In the genomic region with DNA sequence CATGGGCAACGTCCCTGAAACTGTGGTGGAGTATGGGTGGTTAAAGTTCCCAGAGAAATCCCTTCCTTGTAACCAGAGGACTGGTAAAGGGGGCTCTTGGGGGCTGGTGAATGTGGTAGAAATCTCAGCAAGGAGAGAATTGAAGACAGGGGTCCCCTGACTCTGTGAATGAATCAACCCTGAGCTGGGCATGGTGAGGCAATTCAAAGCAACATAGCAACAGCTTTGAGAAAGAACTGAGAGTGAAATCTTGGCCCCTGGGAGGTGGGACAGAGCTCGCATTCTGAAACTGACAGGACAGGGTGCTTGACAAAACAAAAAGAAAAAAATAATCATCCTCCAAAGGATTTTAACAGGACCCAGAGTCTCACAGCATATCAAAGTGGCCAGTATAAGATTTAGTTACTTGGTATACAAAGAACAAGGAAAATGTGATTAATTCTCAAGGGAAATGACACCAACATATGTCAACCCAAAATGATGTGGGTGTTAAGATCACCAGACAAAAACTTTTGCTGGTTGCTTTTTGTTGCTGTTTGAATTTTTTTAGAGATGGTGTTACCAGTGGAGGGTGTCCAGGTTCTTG, we compare ENCODE assay signal across 13 cellular contexts. TPM values are rescaled to one million over a fixed set of nuclear protein-coding genes. Genes with fewer than 3 reads are reported as not detected.
DNase-seq lines count a peak whose midpoint lies in the region; ATAC-seq and TF ChIP-seq lines count a peak whose summit lies in the region.
"Had no signal": no experiment of that assay in that cellular context is flagged by ENCODE, and none has a peak within 500 bp of the region (broad histone marks: within the 10 kb centered on the region; RNA-seq: fewer than 3 reads in every experiment).

No MANE protein-coding gene starts in this region.

- peaks cover 27% of the 10 kb centered on the region for H3K4me1 Mint-ChIP-seq in activated CD4-positive, alpha-beta T cell treated with anti-CD3 and anti-CD28 coated beads for 36 hours
- peaks cover 29% of the 10 kb centered on the region for H3K4me1 Mint-ChIP-seq in activated naive CD4-positive, alpha-beta T cell treated with anti-CD3 and anti-CD28 coated beads, Interleukin-2, amount 50 U/mL, for 24 hours
- H3K4me1 Mint-ChIP-seq in glutamatergic neuron (ENCODE audit: low read depth, unreplicated experiment) = peaks cover 5% of the 10 kb centered on the region

- POLR2A ChIA-PET in activated CD4-positive, alpha-beta T cell treated with anti-CD3 and anti-CD28 coated beads for 36 hours (lab: Charles Lee) = interaction anchor here (1.0 kb wide), 1 partner anchor 44 kb away, joined by 6 read pairs; a partner anchor contains a TSS

- H3K27me3 Mint-ChIP-seq in activated CD4-positive, alpha-beta T cell treated with anti-CD3 and anti-CD28 coated beads for 36 hours = no peaks in the 10 kb centered on the region
- H3K27me3 Mint-ChIP-seq in activated naive CD4-positive, alpha-beta T cell treated with anti-CD3 and anti-CD28 coated beads, Interleukin-2, amount 50 U/mL, for 24 hours = no peaks in the 10 kb centered on the region
- H3K27me3 Mint-ChIP-seq in glutamatergic neuron (ENCODE audit: unreplicated experiment) = peaks cover 6% of the 10 kb centered on the region

- no peak overlapping the region for H3K4me3 Mint-ChIP-seq in activated CD4-positive, alpha-beta T cell treated with anti-CD3 and anti-CD28 coated beads for 36 hours
- peak overlapping the region; percentile 49 for H3K4me3 Mint-ChIP-seq in activated naive CD4-positive, alpha-beta T cell treated with anti-CD3 and anti-CD28 coated beads, Interleukin-2, amount 50 U/mL, for 24 hours
- peak overlapping the region; percentile 6 for H3K4me3 Mint-ChIP-seq in glutamatergic neuron (ENCODE audit: unreplicated experiment)
- H3K4me3 Mint-ChIP-seq: CD8-positive, alpha-beta T cell had no signal

- peaks cover 7% of the 10 kb centered on the region for H3K36me3 Mint-ChIP-seq in activated CD4-positive, alpha-beta T cell treated with anti-CD3 and anti-CD28 coated beads for 36 hours (ENCODE audit: low read depth)
- peaks cover 11% of the 10 kb centered on the region for H3K36me3 Mint-ChIP-seq in activated naive CD4-positive, alpha-beta T cell treated with anti-CD3 and anti-CD28 coated beads, Interleukin-2, amount 50 U/mL, for 24 hours
- H3K36me3 Mint-ChIP-seq in glutamatergic neuron (ENCODE audit: unreplicated experiment) = peaks cover 41% of the 10 kb centered on the region
- H3K36me3 Mint-ChIP-seq: CD8-positive, alpha-beta T cell had no signal

- no peak for TF ChIP-seq CTCF in glutamatergic neuron (IDR thresholded peaks at IDR 0.05; ENCODE audit: partially characterized antibody, unreplicated experiment)

- peak; percentile 41 for DNase-seq in activated CD4-positive, alpha-beta T cell treated with anti-CD3 and anti-CD28 coated beads for 36 hours
- DNase-seq in activated CD4-positive, alpha-beta T cell treated with anti-CD3 and anti-CD28 coated beads, Interleukin-2, amount 50 U/mL, for 1 hour = no peak
- DNase-seq in activated naive CD4-positive, alpha-beta T cell treated with Interleukin-2 at 50 U/mL for 16 hours = no peak
- no peak for DNase-seq in glutamatergic neuron
- DNase-seq in stimulated activated naive CD8-positive, alpha-beta T cell treated with anti-CD3 and anti-CD28 coated beads, Interleukin-15, Interleukin-2, amounts not matched to agents 100 U/mL and 50 U/mL, for 24 hours = no peak
- DNase-seq: CD8-positive, alpha-beta T cell; GM23248; HCEC 1CT; NCI-H187 treated with DMSO at 0.1 percent for 48 hours; NCI-H69 had no signal

- peak overlapping the region; percentile 67 for H3K27ac Mint-ChIP-seq in activated CD4-positive, alpha-beta T cell treated with anti-CD3 and anti-CD28 coated beads for 36 hours
- H3K27ac Mint-ChIP-seq in activated naive CD4-positive, alpha-beta T cell treated with anti-CD3 and anti-CD28 coated beads, Interleukin-2, amount 50 U/mL, for 24 hours = peak overlapping the region; percentile 87
- no peak overlapping the region for H3K27ac Mint-ChIP-seq in glutamatergic neuron (ENCODE audit: unreplicated experiment)
- H3K27ac Mint-ChIP-seq: CD8-positive, alpha-beta T cell had no signal

- ATAC-seq in activated CD4-positive, alpha-beta T cell treated with anti-CD3 and anti-CD28 coated beads for 36 hours = peak; percentile 87
- ATAC-seq in stimulated activated naive CD8-positive, alpha-beta T cell treated with anti-CD3 and anti-CD28 coated beads, Interleukin-15, Interleukin-2, amounts not matched to agents 100 U/mL and 50 U/mL, for 24 hours = peak; percentile 81
- no peak for ATAC-seq in GM18520 (IDR thresholded peaks at IDR 0.05; ENCODE audit: unreplicated experiment)
- no peak for ATAC-seq in HG03280 (IDR thresholded peaks at IDR 0.05; ENCODE audit: unreplicated experiment)
- ATAC-seq: CD8-positive, alpha-beta T cell had no signal

- intact Hi-C loops in activated CD4-positive, alpha-beta T cell treated with anti-CD3 and anti-CD28 coated beads for 36 hours (cut with DNase I, micrococcal nuclease) = loop anchor here (1.0 to 5.0 kb wide), 2 partner anchors 11 to 43 kb away; a partner anchor contains a TSS

- peaks cover 15% of the 10 kb centered on the region for H3K9me3 Mint-ChIP-seq in activated CD4-positive, alpha-beta T cell treated with anti-CD3 and anti-CD28 coated beads for 36 hours (ENCODE audit: low read depth)
- peaks cover 6% of the 10 kb centered on the region for H3K9me3 Mint-ChIP-seq in activated naive CD4-positive, alpha-beta T cell treated with anti-CD3 and anti-CD28 coated beads, Interleukin-2, amount 50 U/mL, for 24 hours
- peaks cover 13% of the 10 kb centered on the region for H3K9me3 Mint-ChIP-seq in glutamatergic neuron (ENCODE audit: unreplicated experiment)

- CTCF ChIA-PET in activated CD4-positive, alpha-beta T cell treated with anti-CD3 and anti-CD28 coated beads for 36 hours (lab: Charles Lee) = interaction anchor here (1.4 kb wide), 1 partner anchor 36 kb away, joined by 3 read pairs; no protein-coding TSS in a partner anchor

RNA-seq across cellular contexts. Expression of a gene that starts 11.7 kb away (rescaled TPM):
- 10 to 100 TPM; 83.4 to 84.9 TPM for total RNA-seq in activated CD4-positive, alpha-beta T cell treated with anti-CD3 and anti-CD28 coated beads for 36 hours
- 63.5 TPM for total RNA-seq in glutamatergic neuron (ENCODE audit: unreplicated experiment)

RNA-seq across cellular contexts. Expression of a gene that starts 28.0 kb away (rescaled TPM):
- 100 to 1,000 TPM; 103 to 121 TPM for total RNA-seq in activated CD4-positive, alpha-beta T cell treated with anti-CD3 and anti-CD28 coated beads for 36 hours
- total RNA-seq in glutamatergic neuron (ENCODE audit: unreplicated experiment) = 77.7 TPM

RNA-seq across cellular contexts. Expression of a gene that starts 43.9 kb away (rescaled TPM):
- 10 to 100 TPM; 34.8 to 44.3 TPM for total RNA-seq in activated CD4-positive, alpha-beta T cell treated with anti-CD3 and anti-CD28 coated beads for 36 hours
- total RNA-seq in glutamatergic neuron (ENCODE audit: unreplicated experiment) = 249 TPM

Comparison
In these comparisons a context has a peak if more than half of its experiments do, and no peak if none do; other contexts are left out.
1. ATAC-seq: peak in activated CD4-positive, alpha-beta T cell treated with anti-CD3 and anti-CD28 coated beads for 36 hours (single experiment) and stimulated activated naive CD8-positive, alpha-beta T cell treated with anti-CD3 and anti-CD28 coated beads, Interleukin-15, Interleukin-2, amounts not matched to agents 100 U/mL and 50 U/mL, for 24 hours (single experiment); none in GM18520 (single experiment) and HG03280 (single experiment).